13 cellular contexts compared by ENCODE assay signal in genomic region chr9:112489876-112490661, GRCh38. TPM values are rescaled to one million over a fixed set of nuclear protein-coding genes. Genes with fewer than 3 reads are reported as not detected.
DNase-seq lines count a peak whose midpoint lies in the region; TF ChIP-seq lines count a peak whose summit lies in the region.
"Had no signal": no experiment of that assay in that cellular context is flagged by ENCODE, and none has a peak within 500 bp of the region (broad histone marks: within the 10 kb centered on the region; RNA-seq: fewer than 3 reads in every experiment).

No MANE protein-coding gene starts in this region.

- DNase-seq in COR-L47 (lab: John Stamatoyannopoulos, UW) (peak; percentile 8), LNCaP clone FGC (ENCODE audit: low read depth) (no peak), adrenal gland (no peak), mesothelial cell of epicardium (ENCODE audit: low spot score in 2 of 2, unreplicated experiment in 2 of 2) (no peak), KBM-7 (no peak), mesenchymal stem cell (no peak)
- no peak for DNase-seq in central memory CD4-positive, alpha-beta T cell
- no peak for DNase-seq in activated effector memory CD4-positive, alpha-beta T cell treated with Interleukin-2 at 50 U/mL for 16 hours
- DNase-seq: NCI-H446; stimulated activated naive CD8-positive, alpha-beta T cell treated with anti-CD3 and anti-CD28 coated beads, Interleukin-15, amount 100 ng/mL, for 72 hours; T-helper 17 cell had no signal

- H3K27ac Mint-ChIP-seq in mesothelial cell of epicardium, result peak overlapping the region; percentile 88
- H3K27ac Mint-ChIP-seq: CD14-positive monocyte; stimulated activated naive CD8-positive, alpha-beta T cell treated with anti-CD3 and anti-CD28 coated beads, Interleukin-15, amount 100 ng/mL, for 72 hours; T-helper 17 cell had no signal

- no peak for TF ChIP-seq POLR2A in adrenal gland (IDR thresholded peaks at IDR 0.05)

- 40 to 51% (median 50%) methylated on average over 4 of the region's 4 CpGs for WGBS in adrenal gland, 4 donors
- 79% methylated on average over 3 of the region's 4 CpGs for WGBS in mesenchymal stem cell

- no peak overlapping the region for H4K8ac ChIP-seq in mesenchymal stem cell (ENCODE audit: low read length)

- H3K79me1 ChIP-seq in mesenchymal stem cell (replicated peaks; ENCODE audit: low read length, poor library complexity, severe bottlenecking), result peaks cover 12% of the 10 kb centered on the region

- H3K23ac ChIP-seq in mesenchymal stem cell (ENCODE audit: low read length in 2 of 2), result no peak overlapping the region

- no peak overlapping the region for H4K91ac ChIP-seq in mesenchymal stem cell (ENCODE audit: low read length)

- in situ Hi-C loops in KBM-7 (cut with MboI; ENCODE audit: low pct_unique_long_range_greater_than_20kb, low sequenced_read_pairs), result no loop called here

- H3K14ac ChIP-seq in mesenchymal stem cell (ENCODE audit: low read length in 2 of 2), result no peak overlapping the region

- intact Hi-C loops in adrenal gland (cut with DNase I), result loop anchor here (10.0 kb wide), 2 partner anchors 55 to 205 kb away; no protein-coding TSS in a partner anchor

- no peaks in the 10 kb centered on the region for H3K27me3 ChIP-seq in adrenal gland
- H3K27me3 ChIP-seq in mesenchymal stem cell (ENCODE audit: control insufficient read depth in 1 of 2, insufficient read depth in 1 of 2, low read length in 2 of 2), result no peaks in the 10 kb centered on the region
- H3K27me3 ChIP-seq: neutrophil had no signal

- TF ChIP-seq CTCF in LNCaP clone FGC (IDR thresholded peaks at IDR 0.05; ENCODE audit: control insufficient read depth, extremely low read depth, insufficient read depth) (no peak), adrenal gland (IDR thresholded peaks at IDR 0.05) (no peak), mesothelial cell of epicardium (IDR thresholded peaks at IDR 0.05; ENCODE audit: unreplicated experiment) (no peak)

- no peak overlapping the region for H3K4me2 ChIP-seq in mesenchymal stem cell (ENCODE audit: low read length, poor library complexity, severe bottlenecking)

- no peak overlapping the region for H3K4ac ChIP-seq in mesenchymal stem cell (ENCODE audit: low read depth in 1 of 2, low read length in 2 of 2)

- H2BK120ac ChIP-seq in mesenchymal stem cell (ENCODE audit: low read depth, low read length), result no peak overlapping the region

- peaks cover 45 to 66% of the 10 kb centered on the region in 2 donors for H3K4me1 ChIP-seq in adrenal gland (replicated peaks in 1 of 2)
- H3K4me1 ChIP-seq in mesenchymal stem cell (ENCODE audit: control insufficient read depth, insufficient read depth, low read depth, low read length), result peaks cover 2% of the 10 kb centered on the region

- H3K27ac ChIP-seq in adrenal gland (peak overlapping the region in 3 of 5 donors; percentile 30 to 71 (median 35)), mesenchymal stem cell (ENCODE audit: low read length, poor library complexity, severe bottlenecking) (no peak overlapping the region)
- H3K27ac ChIP-seq: neutrophil had no signal

- no peak overlapping the region for H2AK5ac ChIP-seq in mesenchymal stem cell (ENCODE audit: low read length, severe bottlenecking)

- H3K4me1 Mint-ChIP-seq in mesothelial cell of epicardium, result peaks cover 39% of the 10 kb centered on the region

- H3K9me3 Mint-ChIP-seq in mesothelial cell of epicardium, result peaks cover 24% of the 10 kb centered on the region

- H3K9me3 ChIP-seq in adrenal gland (replicated peaks in 1 of 3) (peaks cover 0 to 4% (median 0%) of the 10 kb centered on the region in 3 donors), mesenchymal stem cell (ENCODE audit: control insufficient read depth, low read length) (peaks cover 14% of the 10 kb centered on the region)
- H3K9me3 ChIP-seq: neutrophil had no signal

- H3K36me3 ChIP-seq in adrenal gland (replicated peaks in 1 of 2) (no peaks in the 10 kb centered on the region), mesenchymal stem cell (ENCODE audit: control insufficient read depth in 1 of 2, insufficient read depth in 2 of 2, low read depth in 1 of 2, low read length in 2 of 2) (peaks cover 0 to 3% of the 10 kb centered on the region in 2 experiments)
- H3K36me3 ChIP-seq: neutrophil had no signal

- no peaks in the 10 kb centered on the region for H3K27me3 Mint-ChIP-seq in mesothelial cell of epicardium (ENCODE audit: low read depth)
- H3K27me3 Mint-ChIP-seq: stimulated activated naive CD8-positive, alpha-beta T cell treated with anti-CD3 and anti-CD28 coated beads, Interleukin-15, amount 100 ng/mL, for 72 hours; T-helper 17 cell had no signal

- no peak overlapping the region for H3K9ac ChIP-seq in mesenchymal stem cell (ENCODE audit: low read length)

- peak overlapping the region; percentile 24 for H3K4me3 Mint-ChIP-seq in mesothelial cell of epicardium
- H3K4me3 Mint-ChIP-seq: T-helper 17 cell had no signal

- no peak overlapping the region for H3K18ac ChIP-seq in mesenchymal stem cell (ENCODE audit: low read depth in 1 of 2, low read length in 2 of 2)

- no peak overlapping the region for H2BK12ac ChIP-seq in mesenchymal stem cell (ENCODE audit: low read length in 2 of 2)

- H3K4me3 ChIP-seq in LNCaP clone FGC (ENCODE audit: low read depth, low read length), result peak overlapping the region; percentile 25
- peak overlapping the region in 2 of 4 donors; percentile 8 to 97 for H3K4me3 ChIP-seq in adrenal gland
- H3K4me3 ChIP-seq in mesenchymal stem cell (ENCODE audit: insufficient read depth in 1 of 2, low read depth in 1 of 2, low read length in 2 of 2), result no peak overlapping the region

- no peak overlapping the region for H2AFZ ChIP-seq in mesenchymal stem cell (ENCODE audit: low read depth, low read length)

- no peak overlapping the region for H2BK15ac ChIP-seq in mesenchymal stem cell (ENCODE audit: low read depth, poor library complexity, severe bottlenecking)

- no peak overlapping the region for H2BK5ac ChIP-seq in mesenchymal stem cell (ENCODE audit: low read depth, low read length, poor library complexity, severe bottlenecking)

- H3K36me3 Mint-ChIP-seq in mesothelial cell of epicardium, result peaks cover 29% of the 10 kb centered on the region

RNA-seq across cellular contexts. Expression of gene KIAA1958, which starts 3.4 kb away (rescaled TPM):
- total RNA-seq in adrenal gland (10 to 100 TPM; 17.0 to 67.2 (median 39.9) TPM), mesothelial cell of epicardium (26.9 to 28.3 TPM (median 26.9 TPM) in 3 replicates)
- polyA plus RNA-seq in adrenal gland, result 10 to 100 TPM in 1 of 3 donors, 1 to 10 TPM in 2; 3.5 to 11.6 (median 7.3) TPM
- 1.2 TPM for polyA plus RNA-seq in mesenchymal stem cell (2013, experiment 1 of 2)
- polyA plus RNA-seq in mesenchymal stem cell (2013, experiment 2 of 2), result 1.1 TPM
